In genomic region chr9:137256362-137256761, GRCh38 we compare ENCODE assay signal across 8 cellular contexts. TPM values are rescaled to one million over a fixed set of nuclear protein-coding genes. Genes with fewer than 3 reads are reported as not detected.
DNase-seq lines count a peak whose midpoint lies in the region; ATAC-seq and TF ChIP-seq lines count a peak whose summit lies in the region.

No MANE protein-coding gene starts in this region.

- H3K9me3 ChIP-seq in Caco-2 = no peaks in the 10 kb centered on the region
- H3K9me3 ChIP-seq in OCI-LY7 (ENCODE audit: low read length) = no peaks in the 10 kb centered on the region
- H3K9me3 ChIP-seq in ovary = no peaks in the 10 kb centered on the region

- H3K4me3 ChIP-seq in Caco-2 (ENCODE audit: low read depth, low read length) (peak overlapping the region; percentile 78), OCI-LY7 (ENCODE audit: low read depth, low read length, poor library complexity, severe bottlenecking) (peak overlapping the region; percentile 98), ovary (peak overlapping the region; percentile 71)

- no peaks in the 10 kb centered on the region for H3K9me2 ChIP-seq in OCI-LY7 (ENCODE audit: insufficient read depth, low read length)

- H3K9me3 Mint-ChIP-seq in Caco-2 (ENCODE audit: unreplicated experiment) = no peaks in the 10 kb centered on the region
- H3K9me3 Mint-ChIP-seq in endothelial cell (ENCODE audit: unreplicated experiment) = no peaks in the 10 kb centered on the region

- TF ChIP-seq CTCF in Caco-2 (IDR thresholded peaks at IDR 0.05; ENCODE audit: insufficient read depth in 1 of 2, low read depth in 1 of 2, low read length in 1 of 2, severe bottlenecking in 1 of 2, unreplicated experiment in 1 of 2) (no peak), OCI-LY7 (conservative IDR thresholded peaks at IDR 0.05; ENCODE audit: low read length) (no peak), endothelial cell (IDR thresholded peaks at IDR 0.05; ENCODE audit: unreplicated experiment) (no peak), ovary (IDR thresholded peaks at IDR 0.05) (no peak)

- H3K36me3 ChIP-seq in Caco-2 (ENCODE audit: control insufficient read depth, insufficient read depth, low read length) (peaks cover 2% of the 10 kb centered on the region), OCI-LY7 (ENCODE audit: insufficient read depth, low read length) (peaks cover 41% of the 10 kb centered on the region), ovary (no peaks in the 10 kb centered on the region)

- no peak for TF ChIP-seq EP300 in ovary (IDR thresholded peaks at IDR 0.05)

- ATAC-seq in GM18909 (IDR thresholded peaks at IDR 0.05; ENCODE audit: poor library complexity, unreplicated experiment) (no peak), HG02642 (IDR thresholded peaks at IDR 0.05; ENCODE audit: poor library complexity, unreplicated experiment) (no peak)

- H3K4me1 ChIP-seq in Caco-2 = peaks cover 23% of the 10 kb centered on the region
- H3K4me1 ChIP-seq in OCI-LY7 (ENCODE audit: insufficient read depth, low read length, poor library complexity, severe bottlenecking) = peaks cover 53% of the 10 kb centered on the region
- H3K4me1 ChIP-seq in ovary (ENCODE audit: insufficient read depth) = peaks cover 15% of the 10 kb centered on the region

- TF ChIP-seq POLR2A in ovary (IDR thresholded peaks at IDR 0.05) = no peak

- POLR2A ChIA-PET in Caco-2 (lab: Charles Lee) (interaction anchor here (4.4 kb wide), 1 partner anchor 16 kb away, joined by 39 read pairs; the partner anchor contains the start of gene TUBB4B), OCI-LY7 (lab: Charles Lee) (interaction anchor here (0.9 to 4.4 kb wide), 3 partner anchors 13 to 127 kb away, joined by 3 to 26 read pairs (median 3); partner anchors contain the start of gene TUBB4B)

- H3K27me3 Mint-ChIP-seq in Caco-2 (ENCODE audit: insufficient read depth, unreplicated experiment) (no peaks in the 10 kb centered on the region), endothelial cell (ENCODE audit: unreplicated experiment) (peaks cover 6% of the 10 kb centered on the region)

- H3K4me2 ChIP-seq in OCI-LY7 (ENCODE audit: low read length) = peak overlapping the region; percentile 93

- H3K79me2 ChIP-seq in OCI-LY7 (ENCODE audit: insufficient read depth, low read depth, low read length) = peaks cover 24% of the 10 kb centered on the region

- H3K4me1 Mint-ChIP-seq in Caco-2 (ENCODE audit: low read depth, unreplicated experiment) = peaks cover 7% of the 10 kb centered on the region
- H3K4me1 Mint-ChIP-seq in endothelial cell (ENCODE audit: unreplicated experiment) = peaks cover 13% of the 10 kb centered on the region

- no TSS peak for BruUV-seq in Caco-2 (replicated peaks; lab: Mats Ljungman, UMichigan)
- no TSS peak for BruUV-seq in OCI-LY7 (replicated peaks; lab: Mats Ljungman, UMichigan)

- WGBS in ovary, 3 donors = 70 to 81% (median 74%) methylated on average over 15 of the region's 15 CpGs

- peak overlapping the region; percentile 93 for H3K4me3 Mint-ChIP-seq in Caco-2 (ENCODE audit: unreplicated experiment)
- peak overlapping the region; percentile 95 for H3K4me3 Mint-ChIP-seq in endothelial cell (ENCODE audit: unreplicated experiment)

- CTCF ChIA-PET in Caco-2 (lab: Charles Lee) (interaction anchor here (1.2 kb wide), 1 partner anchor 20 kb away, joined by 4 read pairs; no protein-coding TSS in a partner anchor), OCI-LY7 (lab: Charles Lee; ENCODE audit: unreplicated experiment) (no interaction called here)

- H2AFZ ChIP-seq in OCI-LY7 (ENCODE audit: low read length) = no peak overlapping the region

- H3K27ac ChIP-seq in OCI-LY7 (ENCODE audit: low read depth, low read length, poor library complexity, severe bottlenecking) (no peak overlapping the region), ovary (no peak overlapping the region)

- H3K27ac Mint-ChIP-seq in Caco-2 (ENCODE audit: unreplicated experiment) = no peak overlapping the region
- no peak overlapping the region for H3K27ac Mint-ChIP-seq in endothelial cell (ENCODE audit: unreplicated experiment)

- H4K20me1 ChIP-seq in OCI-LY7 (ENCODE audit: insufficient read depth, low read length) = peaks cover 5% of the 10 kb centered on the region; the same call in 1 of the 2 replicates

- no peaks in the 10 kb centered on the region for H3K27me3 ChIP-seq in Caco-2 (replicated peaks; ENCODE audit: control insufficient read depth, insufficient read depth, low read length)
- H3K27me3 ChIP-seq in ovary = no peaks in the 10 kb centered on the region

- DNase-seq in Caco-2 = no peak
- DNase-seq in OCI-LY7 (ENCODE audit: low spot score) = no peak
- DNase-seq in endothelial cell (ENCODE audit: low spot score) = no peak
- no peak for DNase-seq in ovary
- DNase-seq in NCI-H345 (lab: John Stamatoyannopoulos, UW) = no peak
- no peak for DNase-seq in NCI-H2081 treated with DMSO at 0.1 percent for 48 hours (lab: John Stamatoyannopoulos, UW)

- H3K36me3 Mint-ChIP-seq in Caco-2 (ENCODE audit: insufficient read depth, unreplicated experiment) = peaks cover 50% of the 10 kb centered on the region
- H3K36me3 Mint-ChIP-seq in endothelial cell (ENCODE audit: low read depth, unreplicated experiment) = no peaks in the 10 kb centered on the region

- intact Hi-C loops in Caco-2 (cut with micrococcal nuclease; ENCODE audit: unreplicated experiment) = no loop called here
- intact Hi-C loops in OCI-LY7 (cut with micrococcal nuclease; ENCODE audit: unreplicated experiment) = no loop called here
- intact Hi-C loops in ovary (cut with DNase I) = no loop called here

RNA-seq across cellular contexts. Expression of gene NELFB, which starts 1.2 kb away (rescaled TPM):
- total RNA-seq in Caco-2 (2022) (79.1 and 79.8 TPM in 2 replicates), OCI-LY7 (2022) (74.8 and 76.1 TPM in 2 replicates), endothelial cell (ENCODE audit: unreplicated experiment) (65.6 TPM), ovary (10 to 100 TPM; 20.3 to 56.6 (median 44.5) TPM)
- 59.5 and 62.6 TPM in 2 replicates for total RNA-seq in OCI-LY7 (2014; rRNA removed; shearing (Covaris generic))
- 10 to 100 TPM; 10.9 to 50.8 TPM for polyA plus RNA-seq in ovary

RNA-seq across cellular contexts. Expression of gene STPG3, which starts 5.3 kb away (rescaled TPM):
- total RNA-seq in Caco-2 (2022) = not detected in 2 replicates
- 0.73 TPM in 1 of 2 replicates, not detected in the other for total RNA-seq in OCI-LY7 (2014; rRNA removed; shearing (Covaris generic))
- total RNA-seq in OCI-LY7 (2022) = 1.7 and 2.7 TPM in 2 replicates
- not detected for total RNA-seq in endothelial cell (ENCODE audit: unreplicated experiment)
- not detected for total RNA-seq in ovary
- polyA plus RNA-seq in ovary = not detected

RNA-seq across cellular contexts. Expression of gene TUBB4B, which starts 15.3 kb away (rescaled TPM):
- total RNA-seq in Caco-2 (2022) (481 and 487 TPM in 2 replicates), OCI-LY7 (2022) (402 and 443 TPM in 2 replicates), endothelial cell (ENCODE audit: unreplicated experiment) (134 TPM), ovary (100 to 1,000 TPM in 6 of 7 donors, 10 to 100 TPM in 1; 88.0 to 234 (median 175) TPM)
- 376 and 417 TPM in 2 replicates for total RNA-seq in OCI-LY7 (2014; rRNA removed; shearing (Covaris generic))
- 10 to 100 TPM; 62.8 to 88.6 TPM for polyA plus RNA-seq in ovary

RNA-seq across cellular contexts. Expression of gene TOR4A, which starts 21.2 kb away (rescaled TPM):
- total RNA-seq in Caco-2 (2022) = 1.8 and 1.9 TPM in 2 replicates
- 11.6 and 11.7 TPM in 2 replicates for total RNA-seq in OCI-LY7 (2014; rRNA removed; shearing (Covaris generic))
- total RNA-seq in OCI-LY7 (2022) = 19.7 and 22.3 TPM in 2 replicates
- 37.7 TPM for total RNA-seq in endothelial cell (ENCODE audit: unreplicated experiment)
- 10 to 100 TPM in 4 of 7 donors, 1 to 10 TPM in 3; 6.4 to 16.3 (median 11.2) TPM for total RNA-seq in ovary
- polyA plus RNA-seq in ovary = 1 to 10 TPM in 1 of 2 donors, under 1 TPM in 1; 0.85 to 5.3 TPM

RNA-seq across cellular contexts. Expression of gene SLC34A3, which starts 25.7 kb away (rescaled TPM):
- 0.19 TPM in 1 of 2 replicates, not detected in the other for total RNA-seq in Caco-2 (2022)
- total RNA-seq in OCI-LY7 (2014; rRNA removed; shearing (Covaris generic)) = 0.15 TPM in 1 of 2 replicates, not detected in the other
- not detected in 2 replicates for total RNA-seq in OCI-LY7 (2022)
- total RNA-seq in endothelial cell (ENCODE audit: unreplicated experiment) = not detected
- total RNA-seq in ovary = under 1 TPM in 2 of 7 donors, not detected in 5; 0.15 to 0.46 TPM
- polyA plus RNA-seq in ovary = not detected
